In the genomic region with DNA sequence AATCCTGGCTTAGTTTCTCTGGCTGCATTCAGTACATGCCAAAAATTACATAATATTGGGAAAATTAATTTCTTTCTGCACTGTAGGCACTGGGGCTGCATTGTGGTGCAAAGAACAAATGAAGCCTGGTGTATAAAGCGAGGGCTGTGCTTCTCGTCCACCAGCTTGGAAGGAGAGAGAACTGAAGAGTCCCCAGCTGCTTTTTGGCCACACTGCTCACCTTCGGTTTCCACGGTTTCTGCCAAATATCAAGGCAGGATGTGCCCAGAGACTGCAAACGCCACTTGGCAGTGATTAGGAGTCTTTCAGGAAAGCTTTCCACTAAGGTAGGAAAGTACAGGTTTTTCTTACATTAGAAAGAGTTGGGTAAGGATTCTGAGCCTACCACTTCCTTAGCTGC, we compare ENCODE assay signal across 21 cellular contexts.
"Had no signal": no experiment of that assay in that cellular context is flagged by ENCODE, and none has a peak within 500 bp of the region (broad histone marks: within the 10 kb centered on the region; RNA-seq: fewer than 3 reads in every experiment).

No MANE protein-coding gene starts in this region.

- ATAC-seq: Panc1, PC-3, T-cell had no signal

- DNase-seq: KBM-7; MV-4-11; NCI-H1048; NCI-H1105; NCI-H1417; NCI-H1436 treated with DMSO at 0.1 percent for 48 hours; NCI-H1694; NCI-H187 treated with DMSO at 0.1 percent for 48 hours; NCI-H2029 treated with DMSO at 0.1 percent for 48 hours; NCI-H2171; NCI-H226; NCI-H524; NCI-H526 treated with DMSO at 0.1 percent for 48 hours; NCI-H748 treated with DMSO at 0.1 percent for 48 hours; NK-92 treated with Interleukin-12 subunit alpha and Interleukin-12 subunit beta, amount 100 ng/mL, for 24 hours; PC-3; SHP77; SK-N-SH; SW 1271; T-cell had no signal
